13 cellular contexts compared by ENCODE assay signal in genomic region chr2:120312076-120312475, GRCh38. TPM values are rescaled to one million over a fixed set of nuclear protein-coding genes. Genes with fewer than 3 reads are reported as not detected.
DNase-seq lines count a peak whose midpoint lies in the region; ATAC-seq and TF ChIP-seq lines count a peak whose summit lies in the region.
"Had no signal": no experiment of that assay in that cellular context is flagged by ENCODE, and none has a peak within 500 bp of the region (broad histone marks: within the 10 kb centered on the region; RNA-seq: fewer than 3 reads in every experiment).

No MANE protein-coding gene starts in this region.

- TF ChIP-seq CTCF in spleen (IDR thresholded peaks at IDR 0.05 in 8 of 11, conservative IDR thresholded peaks at IDR 0.05 in 3 of 11) = no peak

- peaks cover 0 to 16% (median 0%) of the 10 kb centered on the region in 6 donors for H3K36me3 ChIP-seq in spleen
- H3K36me3 ChIP-seq: BLaER1 treated with 17β-estradiol and CSF1 and Interleukin-3, amounts not matched to agents 10 nM and 100 nM had no signal

- H3K4me3 Mint-ChIP-seq in activated T-cell treated with anti-CD3 and anti-CD28 coated beads, Interleukin-2, amount 50 U/mL, for 24 hours = no peak overlapping the region
- no peak overlapping the region for H3K4me3 Mint-ChIP-seq in T-helper 17 cell
- H3K4me3 Mint-ChIP-seq in activated T-helper 2 cell treated with anti-CD3 and anti-CD28 coated beads, Interferon-gamma antibody, Interleukin-2, Interleukin-4, amounts not matched to agents 10 μg/mL and 5 μg/mL and 100 μg/mL, durations not matched to agents 14 hours and 24 hours and 36 hours (ENCODE audit: low read depth) = peak overlapping the region; percentile 67

- no peak overlapping the region for H3K27ac Mint-ChIP-seq in activated T-cell treated with anti-CD3 and anti-CD28 coated beads, Interleukin-2, amount 50 U/mL, for 24 hours
- peak overlapping the region; percentile 81 for H3K27ac Mint-ChIP-seq in T-helper 17 cell
- H3K27ac Mint-ChIP-seq in activated T-helper 2 cell treated with anti-CD3 and anti-CD28 coated beads, Interferon-gamma antibody, Interleukin-2, Interleukin-4, amounts not matched to agents 10 μg/mL and 5 μg/mL and 100 μg/mL, durations not matched to agents 14 hours and 24 hours and 36 hours = no peak overlapping the region

- TF ChIP-seq POLR2A in spleen (IDR thresholded peaks at IDR 0.05) = no peak

- ATAC-seq in T-helper 17 cell = no peak
- no peak for ATAC-seq in HG02759 (IDR thresholded peaks at IDR 0.05; ENCODE audit: unreplicated experiment)

- 80 to 95% (median 89%) methylated on average over 6 of the region's 6 CpGs for WGBS in spleen, 5 donors

- no peaks in the 10 kb centered on the region for H3K9me3 Mint-ChIP-seq in activated T-cell treated with anti-CD3 and anti-CD28 coated beads, Interleukin-2, amount 50 U/mL, for 24 hours
- H3K9me3 Mint-ChIP-seq in activated T-helper 2 cell treated with anti-CD3 and anti-CD28 coated beads, Interferon-gamma antibody, Interleukin-2, Interleukin-4, amounts not matched to agents 10 μg/mL and 5 μg/mL and 100 μg/mL, durations not matched to agents 14 hours and 24 hours and 36 hours = no peaks in the 10 kb centered on the region
- H3K9me3 Mint-ChIP-seq: HFFc6 had no signal

- peaks cover 32% of the 10 kb centered on the region for H3K4me1 Mint-ChIP-seq in activated T-cell treated with anti-CD3 and anti-CD28 coated beads, Interleukin-2, amount 50 U/mL, for 24 hours (ENCODE audit: low read depth)
- peaks cover 11% of the 10 kb centered on the region for H3K4me1 Mint-ChIP-seq in T-helper 17 cell
- H3K4me1 Mint-ChIP-seq in activated T-helper 2 cell treated with anti-CD3 and anti-CD28 coated beads, Interferon-gamma antibody, Interleukin-2, Interleukin-4, amounts not matched to agents 10 μg/mL and 5 μg/mL and 100 μg/mL, durations not matched to agents 14 hours and 24 hours and 36 hours (ENCODE audit: low read depth) = peaks cover 29% of the 10 kb centered on the region

- H3K27ac ChIP-seq in spleen = no peak overlapping the region
- H3K27ac ChIP-seq: BLaER1 treated with 17β-estradiol and CSF1 and Interleukin-3, amounts not matched to agents 10 nM and 100 nM had no signal

- H3K36me3 Mint-ChIP-seq in activated T-cell treated with anti-CD3 and anti-CD28 coated beads, Interleukin-2, amount 50 U/mL, for 24 hours (ENCODE audit: low read depth) = no peaks in the 10 kb centered on the region
- H3K36me3 Mint-ChIP-seq in T-helper 17 cell (ENCODE audit: low read depth) = no peaks in the 10 kb centered on the region
- H3K36me3 Mint-ChIP-seq in activated T-helper 2 cell treated with anti-CD3 and anti-CD28 coated beads, Interferon-gamma antibody, Interleukin-2, Interleukin-4, amounts not matched to agents 10 μg/mL and 5 μg/mL and 100 μg/mL, durations not matched to agents 14 hours and 24 hours and 36 hours (ENCODE audit: low read depth) = no peaks in the 10 kb centered on the region
- H3K36me3 Mint-ChIP-seq: CD4-positive, CD25-positive, alpha-beta regulatory T cell had no signal

- H3K9me3 ChIP-seq in T-helper 17 cell (ENCODE audit: control insufficient read depth, low read length, poor library complexity, severe bottlenecking) (no peaks in the 10 kb centered on the region), spleen (no peaks in the 10 kb centered on the region)
- H3K9me3 ChIP-seq: BLaER1 treated with 17β-estradiol and CSF1 and Interleukin-3, amounts not matched to agents 10 nM and 100 nM had no signal

- no peaks in the 10 kb centered on the region for H3K27me3 Mint-ChIP-seq in activated T-cell treated with anti-CD3 and anti-CD28 coated beads, Interleukin-2, amount 50 U/mL, for 24 hours
- H3K27me3 Mint-ChIP-seq in T-helper 17 cell = no peaks in the 10 kb centered on the region
- no peaks in the 10 kb centered on the region for H3K27me3 Mint-ChIP-seq in activated T-helper 2 cell treated with anti-CD3 and anti-CD28 coated beads, Interferon-gamma antibody, Interleukin-2, Interleukin-4, amounts not matched to agents 10 μg/mL and 5 μg/mL and 100 μg/mL, durations not matched to agents 14 hours and 24 hours and 36 hours (ENCODE audit: low read depth)

- peaks cover 5 to 29% (median 20%) of the 10 kb centered on the region in 6 donors for H3K4me1 ChIP-seq in spleen

- H3K4me3 ChIP-seq in spleen = no peak overlapping the region
- H3K4me3 ChIP-seq: BLaER1 treated with 17β-estradiol and CSF1 and Interleukin-3, amounts not matched to agents 10 nM and 100 nM had no signal

- peak; percentile 23 for DNase-seq in activated T-cell treated with anti-CD3 and anti-CD28 coated beads, Interleukin-2, amount 50 U/mL, for 24 hours
- DNase-seq in activated T-cell treated with anti-CD3 and anti-CD28 coated beads, Interleukin-2, amount 50 U/mL, for 1 hour = no peak
- DNase-seq in T-helper 17 cell (no peak), spleen (peak; percentile 59), occipital lobe (lab: John Stamatoyannopoulos, UW) (no peak), Kasumi-1 (lab: John Stamatoyannopoulos, UW) (no peak)
- no peak for DNase-seq in activated T-helper 2 cell treated with anti-CD3 and anti-CD28 coated beads, Interferon-gamma antibody, Interleukin-2, Interleukin-4, amounts not matched to agents 10 μg/mL and 5 μg/mL and 100 μg/mL, durations not matched to agents 14 hours and 24 hours and 36 hours (ENCODE audit: low spot score)
- DNase-seq: DMS53, GF-D8, HFFc6 had no signal

- H3K27me3 ChIP-seq in spleen (replicated peaks in 1 of 7) = peaks cover 0 to 11% (median 0%) of the 10 kb centered on the region in 7 donors

- intact Hi-C loops in activated T-helper 2 cell treated with anti-CD3 and anti-CD28 coated beads, Interferon-gamma antibody, Interleukin-2, Interleukin-4, amounts not matched to agents 10 μg/mL and 5 μg/mL and 100 μg/mL, durations not matched to agents 14 hours and 24 hours and 36 hours (cut with micrococcal nuclease) = loop anchor here (2.0 kb wide), 3 partner anchors 89 to 201 kb away; partner anchors contain the start of gene TMEM185B
- intact Hi-C loops in spleen (cut with DNase I; ENCODE audit: low total_unique reads) = loop anchor here (10.0 kb wide), 1 partner anchor 197 kb away; no protein-coding TSS in a partner anchor

RNA-seq across cellular contexts. Expression of gene INHBB, which starts 33.9 kb away (rescaled TPM):
- total RNA-seq in T-helper 17 cell (not detected), spleen (1 to 10 TPM in 2 of 7 donors, under 1 TPM in 5; 0.29 to 1.4 (median 0.68) TPM), occipital lobe (5.0 TPM)
- total RNA-seq in activated T-helper 2 cell treated with anti-CD3 and anti-CD28 coated beads, Interferon-gamma antibody, Interleukin-2, Interleukin-4, amounts not matched to agents 10 μg/mL and 5 μg/mL and 100 μg/mL, durations not matched to agents 14 hours and 24 hours and 36 hours = not detected in 2 replicates
- polyA plus RNA-seq in spleen = 1 to 10 TPM in 1 of 3 donors, under 1 TPM in 2; 0.26 to 1.5 (median 0.58) TPM
- total RNA-seq: CD4-positive, CD25-positive, alpha-beta regulatory T cell had no signal
- polyA plus RNA-seq: CD4-positive, CD25-positive, alpha-beta regulatory T cell had no signal

RNA-seq across cellular contexts. Expression of gene RALB, which starts 59.4 kb away (rescaled TPM):
- total RNA-seq in T-helper 17 cell = 10 to 100 TPM; 17.5 to 20.2 TPM
- 58.4 and 65.0 TPM in 2 replicates for total RNA-seq in activated T-helper 2 cell treated with anti-CD3 and anti-CD28 coated beads, Interferon-gamma antibody, Interleukin-2, Interleukin-4, amounts not matched to agents 10 μg/mL and 5 μg/mL and 100 μg/mL, durations not matched to agents 14 hours and 24 hours and 36 hours
- total RNA-seq in spleen = 100 to 1,000 TPM in 3 of 7 donors, 10 to 100 TPM in 4; 67.2 to 126 (median 96.3) TPM
- polyA plus RNA-seq in spleen = 10 to 100 TPM; 26.6 to 61.5 (median 38.0) TPM
- 35.6 TPM for total RNA-seq in occipital lobe

Comparison
In these comparisons a context has a peak if more than half of its experiments do, and no peak if none do; other contexts are left out.
1. DNase-seq: peak in activated T-cell treated with anti-CD3 and anti-CD28 coated beads, Interleukin-2, amount 50 U/mL, for 24 hours (single experiment) and spleen (single experiment); none in activated T-cell treated with anti-CD3 and anti-CD28 coated beads, Interleukin-2, amount 50 U/mL, for 1 hour (single experiment), T-helper 17 cell (0 of 3), activated T-helper 2 cell treated with anti-CD3 and anti-CD28 coated beads, Interferon-gamma antibody, Interleukin-2, Interleukin-4, amounts not matched to agents 10 μg/mL and 5 μg/mL and 100 μg/mL, durations not matched to agents 14 hours and 24 hours and 36 hours (single experiment), occipital lobe (single experiment) and Kasumi-1 (0 of 2).